In genomic region chr1:247406014-247406656, GRCh38 we compare ENCODE assay signal across 16 cellular contexts. TPM values are rescaled to one million over a fixed set of nuclear protein-coding genes. Genes with fewer than 3 reads are reported as not detected.
"Had no signal": no experiment of that assay in that cellular context is flagged by ENCODE, and none has a peak within 500 bp of the region (broad histone marks: within the 10 kb centered on the region; RNA-seq: fewer than 3 reads in every experiment).

No MANE protein-coding gene starts in this region.

- H3K27me3 ChIP-seq: tibial nerve, vagina had no signal

- H3K27ac ChIP-seq: parathyroid adenoma, tibial nerve, vagina had no signal

- H3K4me3 Mint-ChIP-seq: stimulated activated naive B cell treated with anti-CD40 and anti-IgM and Interleukin-4, amounts not matched to agents 10 μg/mL and 1 μg/mL and 100 μg/mL, for 72 hours had no signal

- H3K36me3 ChIP-seq: tibial nerve, vagina had no signal

- H3K9me3 Mint-ChIP-seq: activated T-helper 1 cell treated with anti-CD3 and anti-CD28 coated beads, Interleukin-12 subunit alpha, Interleukin-12 subunit beta, Interleukin-2, Interleukin-4 antibody, amounts not matched to agents 30 ng/mL and 10 ng/mL and 1 ng/mL, durations not matched to agents 14 hours and 24 hours and 36 hours had no signal

- H3K9me3 ChIP-seq: tibial nerve, vagina had no signal

- H3K36me3 Mint-ChIP-seq: stimulated activated naive B cell treated with anti-CD40 and anti-IgM and Interleukin-4, amounts not matched to agents 10 μg/mL and 1 μg/mL and 100 μg/mL, for 72 hours had no signal

- ATAC-seq: activated CD4-positive, CD25-positive, alpha-beta regulatory T cell treated with anti-CD3 and anti-CD28 coated beads, Interleukin-2, amount 50 U/mL, for 24 hours; left lobe of liver; stimulated activated naive B cell treated with anti-CD40 and anti-IgM and Interleukin-4, amounts not matched to agents 10 μg/mL and 1 μg/mL and 100 μg/mL, for 72 hours had no signal

- H3K27me3 Mint-ChIP-seq: stimulated activated naive B cell treated with anti-CD40 and anti-IgM and Interleukin-4, amounts not matched to agents 10 μg/mL and 1 μg/mL and 100 μg/mL, for 72 hours had no signal

- H3K27ac Mint-ChIP-seq: activated T-helper 1 cell treated with anti-CD3 and anti-CD28 coated beads, Interleukin-12 subunit alpha, Interleukin-12 subunit beta, Interleukin-2, Interleukin-4 antibody, amounts not matched to agents 30 ng/mL and 10 ng/mL and 1 ng/mL, durations not matched to agents 14 hours and 24 hours and 36 hours; stimulated activated naive B cell treated with anti-CD40 and anti-IgM and Interleukin-4, amounts not matched to agents 10 μg/mL and 1 μg/mL and 100 μg/mL, for 72 hours had no signal

- H3K4me3 ChIP-seq: tibial nerve, vagina had no signal

- DNase-seq: activated CD4-positive, alpha-beta T cell treated with anti-CD3 and anti-CD28 coated beads, Interleukin-2, amount 50 U/mL, for 48 hours; activated naive CD4-positive, alpha-beta T cell; amniotic stem cell; erythroblast; islet precursor cell; midbrain; stimulated activated naive B cell treated with anti-CD40 and anti-IgM and Interleukin-4, amounts not matched to agents 10 μg/mL and 1 μg/mL and 100 μg/mL, for 72 hours; substantia nigra had no signal

- H3K4me1 ChIP-seq: parathyroid adenoma, tibial nerve, vagina had no signal

RNA-seq across cellular contexts. Expression of gene NLRP3, which starts 9.8 kb away (rescaled TPM):
- total RNA-seq: activated T-helper 1 cell treated with anti-CD3 and anti-CD28 coated beads, Interleukin-12 subunit alpha, Interleukin-12 subunit beta, Interleukin-2, Interleukin-4 antibody, amounts not matched to agents 30 ng/mL and 10 ng/mL and 1 ng/mL, durations not matched to agents 14 hours and 24 hours and 36 hours had no signal

RNA-seq across cellular contexts. Expression of gene OR2B11, which starts 51.8 kb away (rescaled TPM):
- total RNA-seq: activated T-helper 1 cell treated with anti-CD3 and anti-CD28 coated beads, Interleukin-12 subunit alpha, Interleukin-12 subunit beta, Interleukin-2, Interleukin-4 antibody, amounts not matched to agents 30 ng/mL and 10 ng/mL and 1 ng/mL, durations not matched to agents 14 hours and 24 hours and 36 hours; cardiac septum; left lobe of liver; lung microvascular endothelial cell; tibial nerve; vagina had no signal
